Comparison of ENCODE assay signal across 1 cellular context in genomic region chr10:77421576-77421975, GRCh38.
TF ChIP-seq lines count a peak whose summit lies in the region.

No MANE protein-coding gene starts in this region.

TF ChIP-seq in GM23338, 12 proteins besides CTCF, POLR2A, EP300 and RAD21 (continued from another document):
- no peak for TF ChIP-seq ZNF462 (CRISPR knock-in tag; IDR thresholded peaks at IDR 0.05)
- TF ChIP-seq POLR2AphosphoS5 (IDR thresholded peaks at IDR 0.05; ENCODE audit: low read depth): no peak
- no peak for TF ChIP-seq REST (IDR thresholded peaks at IDR 0.05; ENCODE audit: unreplicated experiment)
- TF ChIP-seq NANOG (IDR thresholded peaks at IDR 0.05; ENCODE audit: borderline replicate concordance): no peak
- TF ChIP-seq ETS1 (IDR thresholded peaks at IDR 0.05): no peak
- no peak for TF ChIP-seq CREB1 (CRISPR knock-in tag; IDR thresholded peaks at IDR 0.05; ENCODE audit: low read depth)
- no peak for TF ChIP-seq EZH2phosphoT487 (IDR thresholded peaks at IDR 0.05; ENCODE audit: unreplicated experiment)
- TF ChIP-seq ZNF331 (CRISPR knock-in tag; IDR thresholded peaks at IDR 0.05; ENCODE audit: low read depth): no peak
- no peak for TF ChIP-seq JUNB (IDR thresholded peaks at IDR 0.05; ENCODE audit: unreplicated experiment)
